9 cellular contexts compared by ENCODE assay signal in genomic region chr6:127879685-127880084, GRCh38. TPM values are rescaled to one million over a fixed set of nuclear protein-coding genes. Genes with fewer than 3 reads are reported as not detected.
DNase-seq lines count a peak whose midpoint lies in the region; ATAC-seq and TF ChIP-seq lines count a peak whose summit lies in the region.
"Had no signal": no experiment of that assay in that cellular context is flagged by ENCODE, and none has a peak within 500 bp of the region (broad histone marks: within the 10 kb centered on the region; RNA-seq: fewer than 3 reads in every experiment).

No MANE protein-coding gene starts in this region.

- intact Hi-C loops in gastrocnemius medialis (cut with DNase I; ENCODE audit: low total_unique reads): no loop called here

- no peak overlapping the region; the same call in 1 of the 2 replicates for H2AFZ ChIP-seq in Loucy (ENCODE audit: low read length)

- H3K4me1 ChIP-seq in Loucy (ENCODE audit: insufficient read depth, low read length, poor library complexity, severe bottlenecking) (peaks cover 67% of the 10 kb centered on the region), gastrocnemius medialis (no peaks in the 10 kb centered on the region)

- peak in 1 of 2 donors; percentile 21 for ATAC-seq in activated naive CD4-positive, alpha-beta T cell treated with anti-CD3 and anti-CD28 coated beads, Interleukin-2, amount 50 U/mL, for 72 hours
- no peak for ATAC-seq in stimulated activated naive B cell treated with anti-CD40 and anti-IgM and Interleukin-4, amounts not matched to agents 10 μg/mL and 1 μg/mL and 100 μg/mL, for 72 hours (replicated peaks)
- ATAC-seq in GM18505 (IDR thresholded peaks at IDR 0.05; ENCODE audit: unreplicated experiment): no peak
- no peak for ATAC-seq in gastrocnemius medialis

- TF ChIP-seq CTCF in AG10803 (conservative IDR thresholded peaks at IDR 0.05; ENCODE audit: low read length) (no peak), Loucy (conservative IDR thresholded peaks at IDR 0.05; ENCODE audit: low read length) (no peak), gastrocnemius medialis (IDR thresholded peaks at IDR 0.05 in 4 of 5, conservative IDR thresholded peaks at IDR 0.05 in 1 of 5) (no peak)

- H3K27ac ChIP-seq in gastrocnemius medialis: no peak overlapping the region

- peaks cover 1% of the 10 kb centered on the region; the same call in 1 of the 2 replicates for H3K9me3 ChIP-seq in Loucy (ENCODE audit: insufficient read depth, low read depth, low read length)
- no peaks in the 10 kb centered on the region for H3K9me3 ChIP-seq in gastrocnemius medialis

- no peaks in the 10 kb centered on the region for H3K9me2 ChIP-seq in Loucy (replicated peaks; ENCODE audit: low read depth, low read length)

- peaks cover 0 to 13% of the 10 kb centered on the region in 2 donors for H3K9me3 Mint-ChIP-seq in activated naive CD4-positive, alpha-beta T cell treated with anti-CD3 and anti-CD28 coated beads, Interleukin-2, amount 50 U/mL, for 72 hours
- no peaks in the 10 kb centered on the region for H3K9me3 Mint-ChIP-seq in stimulated activated naive B cell treated with anti-CD40 and anti-IgM and Interleukin-4, amounts not matched to agents 10 μg/mL and 1 μg/mL and 100 μg/mL, for 72 hours
- H3K9me3 Mint-ChIP-seq: activated B cell treated with CpG ODN at 0.5 μM for 24 hours had no signal

- peak overlapping the region in 1 of 2 donors; percentile 54 for H3K4me3 Mint-ChIP-seq in stimulated activated naive B cell treated with anti-CD40 and anti-IgM and Interleukin-4, amounts not matched to agents 10 μg/mL and 1 μg/mL and 100 μg/mL, for 72 hours
- H3K4me3 Mint-ChIP-seq: activated B cell treated with CpG ODN at 0.5 μM for 24 hours had no signal

- peak overlapping the region; percentile 31 to 86 for H3K27ac Mint-ChIP-seq in activated naive CD4-positive, alpha-beta T cell treated with anti-CD3 and anti-CD28 coated beads, Interleukin-2, amount 50 U/mL, for 72 hours
- no peak overlapping the region for H3K27ac Mint-ChIP-seq in stimulated activated naive B cell treated with anti-CD40 and anti-IgM and Interleukin-4, amounts not matched to agents 10 μg/mL and 1 μg/mL and 100 μg/mL, for 72 hours
- H3K27ac Mint-ChIP-seq: activated B cell treated with CpG ODN at 0.5 μM for 24 hours had no signal

- peaks cover 6% of the 10 kb centered on the region; the same call in 1 of the 2 replicates for H3K36me3 ChIP-seq in Loucy (ENCODE audit: insufficient read depth, low read length)
- H3K36me3 ChIP-seq in gastrocnemius medialis: no peaks in the 10 kb centered on the region

- TF ChIP-seq POLR2A in GM18505 (IDR thresholded peaks at IDR 0.05; ENCODE audit: borderline replicate concordance, extremely low read depth, insufficient read depth, insufficient read length): no peak
- TF ChIP-seq POLR2A in gastrocnemius medialis (IDR thresholded peaks at IDR 0.05): no peak

- H3K79me2 ChIP-seq in Loucy (ENCODE audit: insufficient read depth, low read length): peaks cover 91% of the 10 kb centered on the region

- H4K20me1 ChIP-seq in Loucy (ENCODE audit: insufficient read depth, low read length, poor library complexity, severe bottlenecking): no peaks in the 10 kb centered on the region

- in situ Hi-C loops in ACHN (cut with HindIII; ENCODE audit: low pct_ligation_motif_present, low pct_unique_long_range_greater_than_20kb, low sequenced_read_pairs): no loop called here
- in situ Hi-C loops in gastrocnemius medialis (cut with MboI; ENCODE audit: low sequenced_read_pairs in 4 of 4): no loop called here

- peaks cover 0 to 8% of the 10 kb centered on the region in 2 donors for H3K4me1 Mint-ChIP-seq in stimulated activated naive B cell treated with anti-CD40 and anti-IgM and Interleukin-4, amounts not matched to agents 10 μg/mL and 1 μg/mL and 100 μg/mL, for 72 hours
- H3K4me1 Mint-ChIP-seq: activated B cell treated with CpG ODN at 0.5 μM for 24 hours had no signal

- H3K9ac ChIP-seq in Loucy (ENCODE audit: low read depth, low read length, poor library complexity, severe bottlenecking): peak overlapping the region; percentile 69

- DNase-seq in AG10803 (ENCODE audit: low read depth) (peak; percentile 40), midbrain (lab: John Stamatoyannopoulos, UW) (peak; percentile 20), ACHN (no peak), gastrocnemius medialis (no peak)
- DNase-seq in activated naive CD4-positive, alpha-beta T cell treated with anti-CD3 and anti-CD28 coated beads, Interleukin-2, amount 50 U/mL, for 72 hours (ENCODE audit: low spot score in 2 of 2): peak in 1 of 2 donors; percentile 56
- no peak for DNase-seq in stimulated activated naive B cell treated with anti-CD40 and anti-IgM and Interleukin-4, amounts not matched to agents 10 μg/mL and 1 μg/mL and 100 μg/mL, for 72 hours
- DNase-seq: activated B cell treated with CpG ODN at 0.5 μM for 24 hours had no signal

- peak overlapping the region; percentile 5; the same call in 1 of the 2 replicates for H3K4me3 ChIP-seq in AG10803 (ENCODE audit: low read length)
- H3K4me3 ChIP-seq in Loucy (ENCODE audit: low read length, poor library complexity, severe bottlenecking): peak overlapping the region; percentile 71
- no peak overlapping the region for H3K4me3 ChIP-seq in gastrocnemius medialis

- H3F3A ChIP-seq in Loucy (ENCODE audit: low read depth): peaks cover 4% of the 10 kb centered on the region

- H3K27me3 Mint-ChIP-seq in stimulated activated naive B cell treated with anti-CD40 and anti-IgM and Interleukin-4, amounts not matched to agents 10 μg/mL and 1 μg/mL and 100 μg/mL, for 72 hours: no peaks in the 10 kb centered on the region
- H3K27me3 Mint-ChIP-seq: activated B cell treated with CpG ODN at 0.5 μM for 24 hours had no signal

- H3K27me3 ChIP-seq in Loucy (ENCODE audit: insufficient read depth, low read length, poor library complexity, severe bottlenecking): no peaks in the 10 kb centered on the region
- H3K27me3 ChIP-seq in gastrocnemius medialis: no peaks in the 10 kb centered on the region

- peak overlapping the region; percentile 82 for H3K4me2 ChIP-seq in Loucy (ENCODE audit: low read depth, low read length, poor library complexity, severe bottlenecking)

- H3K36me3 Mint-ChIP-seq in activated naive CD4-positive, alpha-beta T cell treated with anti-CD3 and anti-CD28 coated beads, Interleukin-2, amount 50 U/mL, for 72 hours: peaks cover 0 to 23% of the 10 kb centered on the region in 2 donors
- no peaks in the 10 kb centered on the region for H3K36me3 Mint-ChIP-seq in stimulated activated naive B cell treated with anti-CD40 and anti-IgM and Interleukin-4, amounts not matched to agents 10 μg/mL and 1 μg/mL and 100 μg/mL, for 72 hours

RNA-seq across cellular contexts. Expression of gene THEMIS, which starts 21.2 kb away (rescaled TPM):
- 10 to 100 TPM; 11.0 to 50.8 TPM for total RNA-seq in activated naive CD4-positive, alpha-beta T cell treated with anti-CD3 and anti-CD28 coated beads, Interleukin-2, amount 50 U/mL, for 72 hours
- under 1 TPM in 2 of 4 donors, not detected in 2; 0.10 to 0.15 TPM for total RNA-seq in gastrocnemius medialis
- total RNA-seq: activated B cell treated with CpG ODN at 0.5 μM for 24 hours had no signal

Comparison
In these comparisons a context has a peak if more than half of its experiments do, and no peak if none do; other contexts are left out.
1. DNase-seq: peak in AG10803 (single experiment) and midbrain (single experiment); none in stimulated activated naive B cell treated with anti-CD40 and anti-IgM and Interleukin-4, amounts not matched to agents 10 μg/mL and 1 μg/mL and 100 μg/mL, for 72 hours (single experiment), ACHN (single experiment) and gastrocnemius medialis (0 of 2).
2. H3K4me3 ChIP-seq: peak in AG10803 (single experiment) and Loucy (single experiment); none in gastrocnemius medialis (0 of 4).
3. RNA of gene THEMIS, which starts 21.2 kb away (total RNA-seq): 11.0 to 50.8 TPM in activated naive CD4-positive, alpha-beta T cell treated with anti-CD3 and anti-CD28 coated beads, Interleukin-2, amount 50 U/mL, for 72 hours; 0.10 to 0.15 TPM in gastrocnemius medialis; every median in the first group is over 10 times any median in the second.